Comparison of ENCODE assay signal across 1 cellular context in genomic region chr7:134210227-134210626, GRCh38.
TF ChIP-seq lines count a peak whose summit lies in the region.

No MANE protein-coding gene starts in this region.

TF ChIP-seq in K562, 482 proteins besides CTCF, POLR2A, EP300 and RAD21:
- TF ChIP-seq PYGO2 (tag; IDR thresholded peaks at IDR 0.05) = 0 out of 2 replicates have a peak, but pooled peaks have one; percentile 22
- 0 out of 2 replicates have a peak, but pooled peaks have one; percentile 69 for TF ChIP-seq PTRF (tag; IDR thresholded peaks at IDR 0.05)
- no peak for TF ChIP-seq KDM1A (IDR thresholded peaks at IDR 0.05)
- TF ChIP-seq DDX20 (tag; IDR thresholded peaks at IDR 0.05; ENCODE audit: low read depth) = peak; percentile 41; the same call in 1 of the 2 replicates
- peak; percentile 85 for TF ChIP-seq ZNF592 (IDR thresholded peaks at IDR 0.05)
- TF ChIP-seq CXXC5 (CRISPR knock-in tag; IDR thresholded peaks at IDR 0.05) = peak; percentile 34; the same call in 1 of the 2 replicates
- TF ChIP-seq SNRNP70 (optimal IDR thresholded peaks at IDR 0.05; ENCODE audit: low read depth, low read length) = no peak
- no peak for TF ChIP-seq FOXO4 (CRISPR knock-in tag; IDR thresholded peaks at IDR 0.05)
- TF ChIP-seq MTF1 (CRISPR knock-in tag; IDR thresholded peaks at IDR 0.05; ENCODE audit: borderline replicate concordance) = 0 out of 2 replicates have a peak, but pooled peaks have one; percentile 11
- TF ChIP-seq NFYB (IDR thresholded peaks at IDR 0.05; ENCODE audit: extremely low read depth, insufficient read length) = no peak
- 0 out of 2 replicates have a peak, but pooled peaks have one; percentile 27 for TF ChIP-seq HINFP (tag; conservative IDR thresholded peaks at IDR 0.05; ENCODE audit: low read depth)
- peak; percentile 38; the same call in 1 of the 2 replicates for TF ChIP-seq ZNF134 (CRISPR knock-in tag; conservative IDR thresholded peaks at IDR 0.05)
- TF ChIP-seq GTF2B (IDR thresholded peaks at IDR 0.05; ENCODE audit: extremely low read depth, insufficient read length) = no peak
- TF ChIP-seq ZNF311 (CRISPR knock-in tag; IDR thresholded peaks at IDR 0.05) = 0 out of 2 replicates have a peak, but pooled peaks have one; percentile 38
- TF ChIP-seq MECOM (CRISPR knock-in tag; IDR thresholded peaks at IDR 0.05) = 0 out of 2 replicates have a peak, but pooled peaks have one; percentile 27
- 0 out of 2 replicates have a peak, but pooled peaks have one; percentile 34 for TF ChIP-seq ZNF583 (CRISPR knock-in tag; IDR thresholded peaks at IDR 0.05)
- TF ChIP-seq ZNF41 (CRISPR knock-in tag; conservative IDR thresholded peaks at IDR 0.05) = peak; percentile 59; the same call in 1 of the 2 replicates
- TF ChIP-seq IRF9 (tag; IDR thresholded peaks at IDR 0.05) = peak; percentile 77
- TF ChIP-seq SMAD4 (CRISPR knock-in tag; conservative IDR thresholded peaks at IDR 0.05) = peak; percentile 60; the same call in 1 of the 2 replicates
- no peak for TF ChIP-seq FOXP1 (CRISPR knock-in tag; IDR thresholded peaks at IDR 0.05)
- TF ChIP-seq ZNF398 (CRISPR knock-in tag; IDR thresholded peaks at IDR 0.05) = 0 out of 2 replicates have a peak, but pooled peaks have one; percentile 46
- 0 out of 2 replicates have a peak, but pooled peaks have one; percentile 50 for TF ChIP-seq KAT7 (CRISPR knock-in tag; IDR thresholded peaks at IDR 0.05; ENCODE audit: borderline replicate concordance)
- no peak for TF ChIP-seq RFX1 (IDR thresholded peaks at IDR 0.05)
- TF ChIP-seq PREB (CRISPR knock-in tag; IDR thresholded peaks at IDR 0.05) = 0 out of 2 replicates have a peak, but pooled peaks have one; percentile 32
- TF ChIP-seq ZNF224 (CRISPR knock-in tag; IDR thresholded peaks at IDR 0.05) = no peak
- 0 out of 2 replicates have a peak, but pooled peaks have one; percentile 50 for TF ChIP-seq ELK3 (CRISPR knock-in tag; IDR thresholded peaks at IDR 0.05)
- TF ChIP-seq CBX3 (IDR thresholded peaks at IDR 0.05; ENCODE audit: borderline replicate concordance in 1 of 2, low read length in 2 of 2) = no peak
- TF ChIP-seq DMBX1 (CRISPR knock-in tag; IDR thresholded peaks at IDR 0.05; ENCODE audit: borderline replicate concordance) = peak; percentile 91
- no peak for TF ChIP-seq NR1H2 (CRISPR knock-in tag; IDR thresholded peaks at IDR 0.05)
- no peak for TF ChIP-seq NR4A1 (CRISPR knock-in tag; IDR thresholded peaks at IDR 0.05)
- peak; percentile 93 for TF ChIP-seq NR4A1 (tag; IDR thresholded peaks at IDR 0.05)
- TF ChIP-seq NR2C1 (IDR thresholded peaks at IDR 0.05) = no peak
- peak; percentile 35; the same call in 1 of the 2 replicates for TF ChIP-seq NR2C1 (tag; IDR thresholded peaks at IDR 0.05)
- peak; percentile 47; the same call in 1 of the 2 replicates for TF ChIP-seq ZNF644 (tag; IDR thresholded peaks at IDR 0.05; ENCODE audit: low read depth)
- no peak for TF ChIP-seq ZNF589 (CRISPR knock-in tag; IDR thresholded peaks at IDR 0.05; ENCODE audit: low read depth)
- 0 out of 2 replicates have a peak, but pooled peaks have one; percentile 30 for TF ChIP-seq ZBTB12 (CRISPR knock-in tag; IDR thresholded peaks at IDR 0.05)
